19 cellular contexts compared by ENCODE assay signal in the genomic region with DNA sequence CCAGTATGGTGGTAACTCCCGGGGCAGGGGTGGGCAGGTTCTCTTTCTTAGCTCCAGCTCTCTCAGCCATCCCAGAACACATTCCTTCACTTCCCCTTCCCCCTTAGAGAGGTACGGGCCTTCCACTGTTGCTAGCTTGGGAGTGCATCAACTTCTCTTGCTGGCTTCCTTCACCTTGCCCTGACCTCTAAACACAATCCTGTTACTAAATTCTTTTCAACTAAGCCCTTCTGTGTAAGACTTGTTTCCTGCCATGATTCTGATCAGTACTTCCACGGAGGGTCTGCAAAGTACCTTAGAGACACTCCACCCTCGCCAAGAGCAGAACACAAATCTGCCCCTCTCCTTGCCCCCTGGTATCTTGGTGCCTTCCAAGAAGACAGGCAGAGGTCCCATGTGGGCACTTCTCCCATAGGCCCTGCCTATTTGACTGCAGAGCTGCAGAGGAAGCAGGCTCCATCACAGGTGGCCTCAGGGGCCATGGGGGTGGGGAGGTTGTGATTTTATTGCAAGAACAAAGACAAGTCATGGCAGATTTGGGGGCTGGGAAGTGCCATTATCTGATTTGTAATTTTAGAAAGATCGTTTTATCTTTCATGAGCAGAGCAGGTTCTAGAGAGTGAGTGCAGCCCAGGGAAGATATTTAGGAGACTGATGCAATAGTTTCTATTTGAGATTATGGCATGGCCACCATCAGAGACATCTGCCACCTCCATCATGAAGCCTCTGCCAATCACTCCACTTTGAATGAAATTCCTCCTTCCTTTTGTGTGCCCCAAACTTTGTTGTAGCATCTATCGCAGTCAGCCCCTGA.
DNase-seq lines count a peak whose midpoint lies in the region; ATAC-seq and TF ChIP-seq lines count a peak whose summit lies in the region.
"Had no signal": no experiment of that assay in that cellular context is flagged by ENCODE, and none has a peak within 500 bp of the region (broad histone marks: within the 10 kb centered on the region; RNA-seq: fewer than 3 reads in every experiment).

No MANE protein-coding gene starts in this region.

- H3K27me3 ChIP-seq in BLaER1 (no peaks in the 10 kb centered on the region), mesenchymal stem cell (ENCODE audit: control insufficient read depth in 1 of 2, insufficient read depth in 1 of 2, low read length in 2 of 2) (no peaks in the 10 kb centered on the region), SJCRH30 (no peaks in the 10 kb centered on the region)

- H2BK120ac ChIP-seq in mesenchymal stem cell (ENCODE audit: low read depth, low read length), result peak overlapping the region; percentile 64

- peak overlapping the region; percentile 80 for H2BK15ac ChIP-seq in mesenchymal stem cell (ENCODE audit: low read depth, poor library complexity, severe bottlenecking)

- no peaks in the 10 kb centered on the region for H3K9me3 ChIP-seq in BLaER1
- no peaks in the 10 kb centered on the region for H3K9me3 ChIP-seq in mesenchymal stem cell (ENCODE audit: control insufficient read depth, low read length)
- peaks cover 10% of the 10 kb centered on the region for H3K9me3 ChIP-seq in SJCRH30 (replicated peaks)
- H3K9me3 ChIP-seq: SK-N-SH had no signal

- no peak overlapping the region for H2AFZ ChIP-seq in mesenchymal stem cell (ENCODE audit: low read depth, low read length)

- peak overlapping the region in 1 of 2 experiments; percentile 81 for H3K18ac ChIP-seq in mesenchymal stem cell (ENCODE audit: low read depth in 1 of 2, low read length in 2 of 2)

- H4K91ac ChIP-seq in mesenchymal stem cell (ENCODE audit: low read length), result peak overlapping the region; percentile 77

- TF ChIP-seq CTCF in GM12865 (IDR thresholded peaks at IDR 0.05; ENCODE audit: insufficient read depth, low read depth, low read length, missing control alignments), result no peak
- TF ChIP-seq CTCF in GM20000 (IDR thresholded peaks at IDR 0.05; ENCODE audit: extremely low read depth, missing control alignments), result no peak

- H2BK12ac ChIP-seq in mesenchymal stem cell (ENCODE audit: low read length in 2 of 2), result peak overlapping the region; percentile 82 to 87

- H3K14ac ChIP-seq in mesenchymal stem cell (ENCODE audit: low read length in 2 of 2), result no peak overlapping the region

- no peaks in the 10 kb centered on the region for H4K20me1 ChIP-seq in BLaER1

- DNase-seq in GM12865 (ENCODE audit: low read depth) (peak; percentile 30), SKM-1 treated with dmso at 0.1 percent for 144 hours (lab: John Stamatoyannopoulos, UW; ENCODE audit: unreplicated experiment) (peak; percentile 5), mesenchymal stem cell (no peak), SJCRH30 (no peak), GM20000 (ENCODE audit: low spot score) (no peak)
- DNase-seq: AML-193; central memory CD4-positive, alpha-beta T cell; DMS53; hypothalamus; left cardiac atrium; NCI-H2029; NCI-H524 treated with DMSO at 0.1 percent for 48 hours; PC-3; SK-N-SH; substantia nigra had no signal

- peak overlapping the region in 1 of 2 experiments; percentile 60 for H3K4ac ChIP-seq in mesenchymal stem cell (ENCODE audit: low read depth in 1 of 2, low read length in 2 of 2)

- no peak overlapping the region for H2BK5ac ChIP-seq in mesenchymal stem cell (ENCODE audit: low read depth, low read length, poor library complexity, severe bottlenecking)

- ATAC-seq in GM18520 (IDR thresholded peaks at IDR 0.05; ENCODE audit: unreplicated experiment), result no peak
- ATAC-seq in HG02623 (IDR thresholded peaks at IDR 0.05; ENCODE audit: unreplicated experiment), result no peak
- ATAC-seq: left cardiac atrium, PC-3 had no signal

- H3K23ac ChIP-seq in mesenchymal stem cell (ENCODE audit: low read length in 2 of 2), result no peak overlapping the region

- no peaks in the 10 kb centered on the region for H3K79me1 ChIP-seq in mesenchymal stem cell (replicated peaks; ENCODE audit: low read length, poor library complexity, severe bottlenecking)

- H3K4me2 ChIP-seq in BLaER1 (peak overlapping the region; percentile 69), mesenchymal stem cell (ENCODE audit: low read length, poor library complexity, severe bottlenecking) (no peak overlapping the region)
- H3K4me2 ChIP-seq: SK-N-SH had no signal

- H3K27ac ChIP-seq in BLaER1, result peak overlapping the region; percentile 41
- no peak overlapping the region for H3K27ac ChIP-seq in mesenchymal stem cell (ENCODE audit: low read length, poor library complexity, severe bottlenecking)
- no peak overlapping the region for H3K27ac ChIP-seq in SJCRH30
- H3K27ac ChIP-seq: VCaP had no signal

- peak overlapping the region; percentile 69 for H2AK5ac ChIP-seq in mesenchymal stem cell (ENCODE audit: low read length, severe bottlenecking)

- H3K9ac ChIP-seq in BLaER1, result no peak overlapping the region
- H3K9ac ChIP-seq in mesenchymal stem cell (ENCODE audit: low read length), result no peak overlapping the region
- H3K9ac ChIP-seq: SK-N-SH had no signal

- H4K8ac ChIP-seq in mesenchymal stem cell (ENCODE audit: low read length), result peak overlapping the region; percentile 91

- peaks cover 35% of the 10 kb centered on the region for H3K4me1 ChIP-seq in BLaER1
- peaks cover 3% of the 10 kb centered on the region for H3K4me1 ChIP-seq in mesenchymal stem cell (ENCODE audit: control insufficient read depth, insufficient read depth, low read depth, low read length)
- peaks cover 8% of the 10 kb centered on the region for H3K4me1 ChIP-seq in SJCRH30

- no peaks in the 10 kb centered on the region for H3K36me3 ChIP-seq in BLaER1
- no peaks in the 10 kb centered on the region for H3K36me3 ChIP-seq in mesenchymal stem cell (ENCODE audit: control insufficient read depth in 1 of 2, insufficient read depth in 2 of 2, low read depth in 1 of 2, low read length in 2 of 2)
- H3K36me3 ChIP-seq in SJCRH30, result no peaks in the 10 kb centered on the region

- no peak overlapping the region for H3K4me3 ChIP-seq in BLaER1
- H3K4me3 ChIP-seq in GM12865 (ENCODE audit: low read depth, low read length), result no peak overlapping the region
- H3K4me3 ChIP-seq in mesenchymal stem cell (ENCODE audit: insufficient read depth in 1 of 2, low read depth in 1 of 2, low read length in 2 of 2), result no peak overlapping the region
- no peak overlapping the region for H3K4me3 ChIP-seq in SJCRH30

- WGBS in mesenchymal stem cell, result 88% methylated on average over 6 of the region's 6 CpGs

Comparison
In these comparisons a context has a peak if more than half of its experiments do, and no peak if none do; other contexts are left out.
1. DNase-seq: peak in GM12865 (single experiment) and SKM-1 treated with dmso at 0.1 percent for 144 hours (single experiment); none in mesenchymal stem cell (single experiment), SJCRH30 (0 of 2) and GM20000 (single experiment).